ENCODE assay signal across 8 cellular contexts in genomic region chr9:129177791-129178578, GRCh38. TPM values are rescaled to one million over a fixed set of nuclear protein-coding genes. Genes with fewer than 3 reads are reported as not detected.
A peak's percentile ranks its signal among the peaks of the same experiment; 100 is the strongest.
DNase-seq lines count a peak whose midpoint lies in the region; ATAC-seq lines count a peak whose summit lies in the region.

Gene IER5L, minus strand, starts transcription at chr9:129178261. Its CDS starts 209 bp downstream, at chr9:129178052.

- DNase-seq in Ammon's horn (ENCODE audit: low spot score) (peak; percentile 96), GM19238 (ENCODE audit: insufficient read length, low spot score) (peak; percentile 99), NCI-H460 (ENCODE audit: extremely low read depth, low read depth) (peak; percentile 96), left colon (peak; percentile 95 to 96)
- peak; percentile 92 to 94 for DNase-seq in activated CD4-positive, alpha-beta T cell treated with anti-CD3 and anti-CD28 coated beads for 4 hours
- DNase-seq in stimulated activated CD4-positive, alpha-beta T cell treated with anti-CD3 and anti-CD28 coated beads, Interleukin-1b, Interleukin-23, amount 100 ng/mL, for 24 hours (ENCODE audit: low read depth in 4 of 4, low spot score in 1 of 4), result peak; percentile 76 to 91 (median 86)

- intact Hi-C loops in left colon (cut with DNase I, micrococcal nuclease), result loop anchor here in 1 of 2 donors (10.0 kb wide), 2 partner anchors 317 to 427 kb away; no protein-coding TSS in a partner anchor

- peak; percentile 80 for ATAC-seq in HG03432 (IDR thresholded peaks at IDR 0.05; ENCODE audit: unreplicated experiment)
- ATAC-seq in left colon, result peak; percentile 67

- H3K27ac ChIP-seq in cingulate gyrus (ENCODE audit: low read depth, low read length), result peak within 1 kb of the TSS; percentile 94

RNA-seq across cellular contexts. Expression of gene IER5L, which starts in this region (rescaled TPM):
- total RNA-seq in NCI-H460 (2014; rRNA removed; shearing (Covaris generic)), result 31.1 and 40.5 TPM in 2 replicates
- 44.5 and 65.4 TPM in 2 replicates for polyA plus RNA-seq in NCI-H460 (2014; cell fraction: nucleus; rRNA removed)
- total RNA-seq in left colon, result 1 to 10 TPM; 4.3 to 8.8 TPM

Comparison
In these comparisons a context has a peak if more than half of its experiments do, and no peak if none do; other contexts are left out.
1. Peak in every context shown above with its lines: DNase-seq, ATAC-seq and H3K27ac ChIP-seq.